In genomic region chr7:39238209-39238869, GRCh38 we compare ENCODE assay signal across 18 cellular contexts.
"Had no signal": no experiment of that assay in that cellular context is flagged by ENCODE, and none has a peak within 500 bp of the region (broad histone marks: within the 10 kb centered on the region; RNA-seq: fewer than 3 reads in every experiment).

No MANE protein-coding gene starts in this region.

- H3K4me3 ChIP-seq: adrenal gland, cardiac muscle cell, left lung, pancreas, sigmoid colon, thyroid gland had no signal

- DNase-seq: activated CD4-positive, alpha-beta T cell treated with anti-CD3 and anti-CD28 coated beads for 4 hours; activated CD8-positive, alpha-beta memory T cell treated with anti-CD3 and anti-CD28 coated beads, Interleukin-2, amount 50 U/mL, for 4 hours; activated CD8-positive, alpha-beta T cell treated with anti-CD3 and anti-CD28 coated beads for 36 hours; activated effector memory CD4-positive, alpha-beta T cell treated with anti-CD3 and anti-CD28 coated beads, Interleukin-2, amount 50 U/mL, for 16 hours; activated T-cell treated with anti-CD3 and anti-CD28 coated beads, Interleukin-2, amount 50 U/mL, for 48 hours; adrenal gland; hippocampal formation; kidney; left lung; mammary epithelial cell; naive thymus-derived CD8-positive, alpha-beta T cell; pancreas; sigmoid colon; stimulated activated CD4-positive, alpha-beta T cell treated with anti-CD3 and anti-CD28 coated beads, Interleukin-12 subunit alpha, Interleukin-12 subunit beta, amount 100 ng/mL, for 4 hours; thyroid gland had no signal

- H3K27ac ChIP-seq: adrenal gland, left lung, pancreas, sigmoid colon, thyroid gland had no signal

- H3K4me1 ChIP-seq: adrenal gland, left lung, pancreas, sigmoid colon, thyroid gland had no signal

- FAIRE-seq: endometrium, kidney, pancreas, TTC549 had no signal

- H3K27me3 ChIP-seq: adrenal gland, cardiac muscle cell, left lung, pancreas, sigmoid colon, thyroid gland had no signal

- H3K36me3 ChIP-seq: adrenal gland, cardiac muscle cell, left lung, pancreas, sigmoid colon, thyroid gland had no signal

- H3K9me3 ChIP-seq: adrenal gland, pancreas, thyroid gland had no signal
